In genomic region chr16:30406911-30407793, GRCh38 we compare ENCODE assay signal across 1 cellular context.
A peak's percentile ranks its signal among the peaks of the same experiment; 100 is the strongest.
TF ChIP-seq lines count a peak whose summit lies in the region.

Gene ZNF771, plus strand, starts transcription at chr16:30407606. Its CDS starts 448 bp downstream, at chr16:30408054.

TF ChIP-seq in HepG2, 621 proteins besides CTCF, POLR2A, EP300 and RAD21 (continued from another document and continues in another):
- TF ChIP-seq ZBTB4 (CRISPR knock-in tag; IDR thresholded peaks at IDR 0.05; ENCODE audit: borderline replicate concordance): peak; percentile 95; the same call in 1 of the 2 replicates
- TF ChIP-seq KLF9 (CRISPR knock-in tag; IDR thresholded peaks at IDR 0.05; ENCODE audit: low read depth): peak; percentile 70; the same call in 1 of the 2 replicates
- TF ChIP-seq MNT (IDR thresholded peaks at IDR 0.05): peak; percentile 82
- peak; percentile 99 for TF ChIP-seq SP4 (CRISPR knock-in tag; IDR thresholded peaks at IDR 0.05)
- no peak for TF ChIP-seq TRAFD1 (CRISPR knock-in tag; IDR thresholded peaks at IDR 0.05; ENCODE audit: borderline replicate concordance)
- no peak for TF ChIP-seq ZFP62 (CRISPR knock-in tag; IDR thresholded peaks at IDR 0.05)
- no peak for TF ChIP-seq HNRNPH1 (optimal IDR thresholded peaks at IDR 0.05; ENCODE audit: low read depth, low read length)
- TF ChIP-seq TFDP1 (CRISPR knock-in tag; IDR thresholded peaks at IDR 0.05; ENCODE audit: borderline replicate concordance): peak; percentile 82; the same call in 1 of the 2 replicates
- peak; percentile 50; the same call in 1 of the 2 replicates for TF ChIP-seq ZSCAN9 (CRISPR knock-in tag; IDR thresholded peaks at IDR 0.05; ENCODE audit: borderline replicate concordance)
- no peak for TF ChIP-seq POLR2AphosphoS2 (IDR thresholded peaks at IDR 0.05; ENCODE audit: low read depth, low read length)
- peak; percentile 88 for TF ChIP-seq ZFP91 (CRISPR knock-in tag; IDR thresholded peaks at IDR 0.05; ENCODE audit: borderline replicate concordance)
- no peak for TF ChIP-seq ZNF879 (CRISPR knock-in tag; IDR thresholded peaks at IDR 0.05)
- no peak for TF ChIP-seq PLRG1 (conservative IDR thresholded peaks at IDR 0.05)
- no peak for TF ChIP-seq MATR3 (CRISPR knock-in tag; IDR thresholded peaks at IDR 0.05)
- no peak; the same call in 1 of the 2 replicates for TF ChIP-seq THAP7 (CRISPR knock-in tag; IDR thresholded peaks at IDR 0.05)
- peak; percentile 65; the same call in 1 of the 2 replicates for TF ChIP-seq ZNF761 (CRISPR knock-in tag; conservative IDR thresholded peaks at IDR 0.05)
- no peak; the same call in 1 of the 2 replicates for TF ChIP-seq KDM4B (CRISPR knock-in tag; IDR thresholded peaks at IDR 0.05)
- TF ChIP-seq ZNF629 (CRISPR knock-in tag; conservative IDR thresholded peaks at IDR 0.05): peak; percentile 81
- no peak for TF ChIP-seq RFXANK (CRISPR knock-in tag; IDR thresholded peaks at IDR 0.05)
- TF ChIP-seq ATRX (CRISPR knock-in tag; IDR thresholded peaks at IDR 0.05; ENCODE audit: borderline replicate concordance): no peak
- 0 out of 2 replicates have a peak, but pooled peaks have one; percentile 27 for TF ChIP-seq EEA1 (CRISPR knock-in tag; IDR thresholded peaks at IDR 0.05; ENCODE audit: borderline replicate concordance)
- TF ChIP-seq ZNF790 (CRISPR knock-in tag; IDR thresholded peaks at IDR 0.05; ENCODE audit: borderline replicate concordance): peak; percentile 75; the same call in 1 of the 2 replicates
- no peak for TF ChIP-seq ZNF367 (CRISPR knock-in tag; IDR thresholded peaks at IDR 0.05; ENCODE audit: borderline replicate concordance)
- TF ChIP-seq REXO4 (CRISPR knock-in tag; IDR thresholded peaks at IDR 0.05; ENCODE audit: borderline replicate concordance): no peak
- TF ChIP-seq PAWR (CRISPR knock-in tag; IDR thresholded peaks at IDR 0.05; ENCODE audit: borderline replicate concordance): no peak
- no peak for TF ChIP-seq SMARCE1 (IDR thresholded peaks at IDR 0.05; ENCODE audit: borderline replicate concordance)
- no peak; the same call in 1 of the 2 replicates for TF ChIP-seq GTF2F1 (IDR thresholded peaks at IDR 0.05; ENCODE audit: low read length)
- TF ChIP-seq ZNF800 (CRISPR knock-in tag; IDR thresholded peaks at IDR 0.05): no peak
- peak; percentile 94 for TF ChIP-seq SNAI1 (CRISPR knock-in tag; IDR thresholded peaks at IDR 0.05; ENCODE audit: borderline replicate concordance)
- TF ChIP-seq FOXJ3 (CRISPR knock-in tag; IDR thresholded peaks at IDR 0.05; ENCODE audit: borderline replicate concordance): no peak
- peak; percentile 25 for TF ChIP-seq FOXO1 (CRISPR knock-in tag; IDR thresholded peaks at IDR 0.05)
- peak; percentile 56; the same call in 1 of the 2 replicates for TF ChIP-seq ZBTB38 (CRISPR knock-in tag; IDR thresholded peaks at IDR 0.05)
- TF ChIP-seq ERF (CRISPR knock-in tag; IDR thresholded peaks at IDR 0.05): peak; percentile 92
- peak; percentile 64; the same call in 1 of the 2 replicates for TF ChIP-seq ZNF558 (CRISPR knock-in tag; IDR thresholded peaks at IDR 0.05; ENCODE audit: borderline replicate concordance)
- no peak for TF ChIP-seq PHB2 (IDR thresholded peaks at IDR 0.05; ENCODE audit: partially characterized antibody)
- peak; percentile 68 for TF ChIP-seq ZNF18 (CRISPR knock-in tag; IDR thresholded peaks at IDR 0.05; ENCODE audit: insufficient replicate concordance)
- peak; percentile 49 for TF ChIP-seq CBFB (CRISPR knock-in tag; IDR thresholded peaks at IDR 0.05)
- TF ChIP-seq NFAT5 (CRISPR knock-in tag; IDR thresholded peaks at IDR 0.05): peak; percentile 27; the same call in 1 of the 2 replicates
